1 cellular context compared by ENCODE assay signal in genomic region chr14:68772761-68773381, GRCh38.
TF ChIP-seq lines count a peak whose summit lies in the region.

No MANE protein-coding gene starts in this region.

TF ChIP-seq in HepG2, 621 proteins besides CTCF, POLR2A, EP300 and RAD21 (continued from another document):
- no peak for TF ChIP-seq PCBP1 (IDR thresholded peaks at IDR 0.05; ENCODE audit: borderline replicate concordance, low read depth, low read length)
